8 cellular contexts compared by ENCODE assay signal in the genomic region with DNA sequence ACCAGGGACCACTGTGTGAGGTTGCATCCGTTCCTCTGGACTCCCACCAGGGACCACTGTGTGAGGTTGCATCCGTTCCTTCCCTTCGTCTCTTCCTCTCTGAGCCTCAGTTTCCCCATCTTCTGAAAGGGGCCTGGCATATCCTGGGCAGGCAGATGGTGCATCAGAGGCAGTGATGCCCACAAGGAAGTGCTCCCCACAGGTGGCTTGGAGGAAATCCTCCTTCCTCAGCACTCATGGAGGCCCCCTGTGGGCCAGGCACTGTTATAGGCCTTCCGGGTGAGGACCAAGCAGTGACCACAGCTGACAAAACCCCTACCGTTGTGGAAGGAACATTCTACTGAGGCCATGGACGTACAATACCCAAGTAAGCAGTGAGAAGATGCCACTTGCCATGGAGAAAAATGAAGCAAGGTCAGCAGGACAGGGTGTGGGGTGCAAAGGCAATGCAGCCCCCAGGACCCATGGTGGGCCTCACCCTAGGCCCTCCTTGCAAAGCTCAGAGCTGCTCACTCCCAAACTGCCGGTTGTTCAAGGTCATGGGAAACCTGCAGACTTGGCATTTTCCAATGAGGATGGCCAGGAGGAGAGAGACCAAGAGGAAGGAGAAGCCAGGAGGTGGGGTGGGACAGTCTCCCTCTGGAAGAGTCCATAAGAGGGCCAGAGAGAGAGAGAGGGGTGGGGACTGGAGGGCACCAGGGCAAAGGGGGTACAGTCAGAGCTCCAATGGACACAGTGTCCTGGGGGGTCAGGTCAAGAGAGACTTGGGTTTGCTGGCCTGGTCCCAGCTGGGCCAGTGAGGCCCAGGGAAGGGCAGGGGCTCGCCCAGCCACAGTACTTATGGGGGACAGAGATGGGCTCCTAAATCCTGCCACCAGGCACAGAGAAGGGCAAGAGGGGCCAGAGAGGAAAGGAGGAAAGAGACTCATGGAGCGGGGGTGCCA. TPM values are rescaled to one million over a fixed set of nuclear protein-coding genes. Genes with fewer than 3 reads are reported as not detected.
DNase-seq lines count a peak whose midpoint lies in the region; ATAC-seq and TF ChIP-seq lines count a peak whose summit lies in the region.

No MANE protein-coding gene starts in this region.

- POLR2A ChIA-PET in CD8-positive, alpha-beta T cell (lab: Charles Lee) = interaction anchor here (0.6 kb wide), 1 partner anchor 11 kb away, joined by 4 read pairs; no protein-coding TSS in a partner anchor

- in situ Hi-C loops in KBM-7 (cut with MboI; ENCODE audit: low pct_unique_long_range_greater_than_20kb, low sequenced_read_pairs) = no loop called here

- H3K9me3 Mint-ChIP-seq in CD8-positive, alpha-beta T cell = no peaks in the 10 kb centered on the region
- H3K9me3 Mint-ChIP-seq in brain = peaks cover 0 to 11% (median 8%) of the 10 kb centered on the region in 5 experiments

- TF ChIP-seq CTCF in CD8-positive, alpha-beta T cell (IDR thresholded peaks at IDR 0.05) = no peak
- TF ChIP-seq CTCF in brain (conservative IDR thresholded peaks at IDR 0.05) (peak; percentile 39 to 49), thoracic aorta (IDR thresholded peaks at IDR 0.05) (peak; percentile 28)

- no peak for DNase-seq in CD8-positive, alpha-beta T cell
- DNase-seq in KBM-7 (peak; percentile 37), left lobe of liver (ENCODE audit: low spot score) (no peak), thoracic aorta (ENCODE audit: low spot score) (no peak), NCI-H146 treated with DMSO at 0.1 percent for 48 hours (lab: John Stamatoyannopoulos, UW; ENCODE audit: unreplicated experiment) (no peak), NCI-H2107 treated with DMSO at 0.1 percent for 48 hours (lab: John Stamatoyannopoulos, UW; ENCODE audit: unreplicated experiment) (no peak)

- peak overlapping the region; percentile 78 for H3K4me3 Mint-ChIP-seq in CD8-positive, alpha-beta T cell
- H3K4me3 Mint-ChIP-seq in brain = peak overlapping the region; percentile 70 to 87 (median 78)

- no peak overlapping the region for H3K27ac ChIP-seq in CD8-positive, alpha-beta T cell (ENCODE audit: low read depth, low read length)
- H3K27ac ChIP-seq in thoracic aorta = peak overlapping the region; percentile 74 to 86

- no peaks in the 10 kb centered on the region for H3K9me3 ChIP-seq in CD8-positive, alpha-beta T cell (ENCODE audit: low read length)
- H3K9me3 ChIP-seq in thoracic aorta = no peaks in the 10 kb centered on the region

- no peak overlapping the region for H3K27ac Mint-ChIP-seq in CD8-positive, alpha-beta T cell
- peak overlapping the region; percentile 56 to 96 (median 95) for H3K27ac Mint-ChIP-seq in brain

- peaks cover 23% of the 10 kb centered on the region for H3K27me3 Mint-ChIP-seq in CD8-positive, alpha-beta T cell (ENCODE audit: low read depth)
- peaks cover 3% of the 10 kb centered on the region for H3K27me3 Mint-ChIP-seq in brain

- CTCF ChIA-PET in CD8-positive, alpha-beta T cell (lab: Charles Lee) = interaction anchor here (0.6 to 1.8 kb wide), 5 partner anchors 17 to 427 kb away, joined by 3 to 7 read pairs (median 4); no protein-coding TSS in a partner anchor

- H3K4me3 ChIP-seq in CD8-positive, alpha-beta T cell (ENCODE audit: low read depth, low read length) = peak overlapping the region; percentile 11
- H3K4me3 ChIP-seq in thoracic aorta = peak overlapping the region; percentile 88

- intact Hi-C loops in CD8-positive, alpha-beta T cell (cut with DNase I, micrococcal nuclease) = no loop called here

- no peaks in the 10 kb centered on the region for H3K36me3 ChIP-seq in CD8-positive, alpha-beta T cell (ENCODE audit: insufficient read depth, low read length)
- H3K36me3 ChIP-seq in thoracic aorta = no peaks in the 10 kb centered on the region

- H3K4me1 ChIP-seq in CD8-positive, alpha-beta T cell (ENCODE audit: insufficient read depth, low read length) = peaks cover 15% of the 10 kb centered on the region
- peaks cover 32 to 41% of the 10 kb centered on the region in 2 donors for H3K4me1 ChIP-seq in thoracic aorta (ENCODE audit: control insufficient read depth in 1 of 2, low read depth in 2 of 2)

- no peaks in the 10 kb centered on the region for H3K36me3 Mint-ChIP-seq in CD8-positive, alpha-beta T cell
- no peaks in the 10 kb centered on the region for H3K36me3 Mint-ChIP-seq in brain

- H3K27me3 ChIP-seq in CD8-positive, alpha-beta T cell (ENCODE audit: insufficient read depth, low read length) = peaks cover 7% of the 10 kb centered on the region
- no peaks in the 10 kb centered on the region for H3K27me3 ChIP-seq in thoracic aorta (replicated peaks; ENCODE audit: insufficient read depth)

- peaks cover 12% of the 10 kb centered on the region for H3K4me1 Mint-ChIP-seq in CD8-positive, alpha-beta T cell (ENCODE audit: low read depth)
- H3K4me1 Mint-ChIP-seq in brain = peaks cover 42% of the 10 kb centered on the region

- ATAC-seq in CD8-positive, alpha-beta T cell = no peak
- ATAC-seq in left lobe of liver = peak; percentile 22
- ATAC-seq in thoracic aorta (ENCODE audit: insufficient number of reproducible peaks, low FRiP score, low read depth) = no peak
- ATAC-seq in GM19328 (IDR thresholded peaks at IDR 0.05; ENCODE audit: unreplicated experiment) = no peak

RNA-seq across cellular contexts. Expression of a gene that starts 51.1 kb away (rescaled TPM):
- under 1 TPM in 1 of 2 experiments, not detected in 1; 0.19 TPM for total RNA-seq in CD8-positive, alpha-beta T cell
- 3.5 TPM for polyA plus RNA-seq in brain (ENCODE audit: insufficient read depth, low read depth, low replicate concordance)
- not detected for total RNA-seq in left lobe of liver
- total RNA-seq in thoracic aorta = not detected

RNA-seq across cellular contexts. Expression of a gene that starts 56.2 kb away (rescaled TPM):
- total RNA-seq in CD8-positive, alpha-beta T cell = 10 to 100 TPM; 48.1 to 51.1 TPM
- 118 TPM for polyA plus RNA-seq in brain (ENCODE audit: insufficient read depth, low read depth, low replicate concordance)
- total RNA-seq in left lobe of liver (19.9 TPM), thoracic aorta (10 to 100 TPM; 16.9 to 27.2 TPM)
